In the genomic region with DNA sequence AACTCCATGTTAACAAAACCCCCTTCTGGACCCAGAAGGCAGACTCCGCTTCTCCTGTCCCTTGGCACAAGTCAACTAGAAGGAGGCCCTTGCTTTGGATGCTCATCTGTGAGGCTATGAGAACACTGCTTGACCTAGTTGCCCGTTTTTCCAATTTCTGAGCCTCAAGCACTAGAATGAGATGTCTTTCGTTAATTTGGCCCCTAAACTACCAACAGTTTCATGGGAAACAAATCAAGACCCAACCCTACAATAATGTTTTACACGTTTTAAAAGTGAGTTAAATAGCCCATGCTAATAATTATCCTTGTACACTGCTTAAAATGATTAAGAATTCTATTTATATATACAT, we compare ENCODE assay signal across 1 cellular context.
TF ChIP-seq lines count a peak whose summit lies in the region.

No MANE protein-coding gene starts in this region.

TF ChIP-seq in SK-N-SH treated with all-trans-retinoic acid at 6 μM for 48 hours, 23 proteins besides CTCF, POLR2A, EP300 and RAD21 (continued from another document):
- TF ChIP-seq RARB (CRISPR knock-in tag; IDR thresholded peaks at IDR 0.05) = no peak
- TF ChIP-seq ISL1 (CRISPR knock-in tag; IDR thresholded peaks at IDR 0.05) = no peak
- TF ChIP-seq, protein P1, sequence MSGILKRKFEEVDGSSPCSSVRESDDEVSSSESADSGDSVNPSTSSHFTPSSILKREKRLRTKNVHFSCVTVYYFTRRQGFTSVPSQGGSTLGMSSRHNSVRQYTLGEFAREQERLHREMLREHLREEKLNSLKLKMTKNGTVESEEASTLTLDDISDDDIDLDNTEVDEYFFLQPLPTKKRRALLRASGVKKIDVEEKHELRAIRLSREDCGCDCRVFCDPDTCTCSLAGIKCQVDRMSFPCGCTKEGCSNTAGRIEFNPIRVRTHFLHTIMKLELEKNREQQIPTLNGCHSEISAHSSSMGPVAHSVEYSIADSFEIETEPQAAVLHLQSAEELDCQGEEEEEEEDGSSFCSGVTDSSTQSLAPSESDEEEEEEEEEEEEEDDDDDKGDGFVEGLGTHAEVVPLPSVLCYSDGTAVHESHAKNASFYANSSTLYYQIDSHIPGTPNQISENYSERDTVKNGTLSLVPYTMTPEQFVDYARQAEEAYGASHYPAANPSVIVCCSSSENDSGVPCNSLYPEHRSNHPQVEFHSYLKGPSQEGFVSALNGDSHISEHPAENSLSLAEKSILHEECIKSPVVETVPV (CRISPR knock-in tag; IDR thresholded peaks at IDR 0.05) = no peak
- no peak for TF ChIP-seq TCF4 (CRISPR knock-in tag; IDR thresholded peaks at IDR 0.05; ENCODE audit: borderline replicate concordance)
- no peak for TF ChIP-seq ZNF8 (CRISPR knock-in tag; IDR thresholded peaks at IDR 0.05)
- no peak for TF ChIP-seq GLIS3 (CRISPR knock-in tag; IDR thresholded peaks at IDR 0.05)
- no peak for TF ChIP-seq SNAI2 (CRISPR knock-in tag; IDR thresholded peaks at IDR 0.05)
- no peak for TF ChIP-seq CSDC2 (CRISPR knock-in tag; IDR thresholded peaks at IDR 0.05)
- TF ChIP-seq ARNTL (CRISPR knock-in tag; IDR thresholded peaks at IDR 0.05; ENCODE audit: borderline replicate concordance, low read depth) = no peak
- no peak for TF ChIP-seq ZNF565 (CRISPR knock-in tag; conservative IDR thresholded peaks at IDR 0.05; ENCODE audit: low read depth)
- no peak for TF ChIP-seq ZC3H10 (CRISPR knock-in tag; IDR thresholded peaks at IDR 0.05)
